ENCODE assay signal across 30 cellular contexts in genomic region chr16:35733278-35733965, GRCh38.
"Had no signal": no experiment of that assay in that cellular context is flagged by ENCODE, and none has a peak within 500 bp of the region (broad histone marks: within the 10 kb centered on the region; RNA-seq: fewer than 3 reads in every experiment).

No MANE protein-coding gene starts in this region.

- H3K36me3 ChIP-seq: breast epithelium, SJSA1 had no signal

- H3K27me3 Mint-ChIP-seq: activated CD4-positive, alpha-beta T cell treated with anti-CD3 and anti-CD28 coated beads, Interleukin-2, amount 10 ng/mL, durations not matched to agents 7 days and 5 days; activated naive CD4-positive, alpha-beta T cell treated with anti-CD3 and anti-CD28 coated beads, Interleukin-2, amount 50 U/mL, for 24 hours; activated naive CD8-positive, alpha-beta T cell treated with anti-CD3 and anti-CD28 coated beads, Interleukin-2, amount 10 ng/mL, durations not matched to agents 7 days and 5 days; activated T-helper 17 cell treated with anti-CD3 and anti-CD28 coated beads, Interleukin-2, amount 50 U/mL, for 72 hours had no signal

- H3K9ac ChIP-seq: KMS-11, SK-N-SH had no signal

- H3K27me3 ChIP-seq: body of pancreas, breast epithelium, SJSA1 had no signal

- H3K27ac Mint-ChIP-seq: activated CD4-positive, alpha-beta T cell treated with anti-CD3 and anti-CD28 coated beads, Interleukin-2, amount 10 ng/mL, durations not matched to agents 7 days and 5 days; activated naive CD4-positive, alpha-beta T cell treated with anti-CD3 and anti-CD28 coated beads, Interleukin-2, amount 50 U/mL, for 24 hours; activated naive CD8-positive, alpha-beta T cell treated with anti-CD3 and anti-CD28 coated beads, Interleukin-2, amount 10 ng/mL, durations not matched to agents 7 days and 5 days; activated T-cell treated with anti-CD3 and anti-CD28 coated beads, Interleukin-2, amount 50 U/mL, for 72 hours; activated T-helper 17 cell treated with anti-CD3 and anti-CD28 coated beads, Interleukin-2, amount 50 U/mL, for 72 hours; T-helper 1 cell treated with Interleukin-12 subunit alpha and Interleukin-12 subunit beta and Interleukin-4 antibody, amounts not matched to agents 30 μg/mL and 1 μg/mL, for 36 hours; T-helper 2 cell treated with Interferon-gamma antibody and Interleukin-4, amounts not matched to agents 5 μg/mL and 100 μg/mL, for 36 hours had no signal

- H3K4me2 ChIP-seq: KMS-11, SK-N-SH had no signal

- DNase-seq: activated CD4-positive, alpha-beta T cell treated with anti-CD3 and anti-CD28 coated beads, Interleukin-2, amount 10 ng/mL, durations not matched to agents 7 days and 5 days; activated CD4-positive, alpha-beta T cell treated with anti-CD3 and anti-CD28 coated beads, Interleukin-2, amount 50 U/mL, for 48 hours; activated gamma-delta T cell; activated naive CD4-positive, alpha-beta T cell treated with Interleukin-2 at 50 U/mL for 16 hours; activated naive CD8-positive, alpha-beta T cell treated with anti-CD3 and anti-CD28 coated beads, Interleukin-2, amount 10 ng/mL, durations not matched to agents 7 days and 5 days; activated T-cell treated with anti-CD3 and anti-CD28 coated beads, Interleukin-2, amount 50 U/mL, for 1 hour; activated T-cell treated with anti-CD3 and anti-CD28 coated beads, Interleukin-2, amount 50 U/mL, for 72 hours; body of pancreas; NCI-H1092 treated with DMSO at 0.1 percent for 48 hours; NCI-H1417; NCI-H146; NCI-H187; NCI-H2029 treated with DMSO at 0.1 percent for 48 hours; NCI-H2107; NCI-H2171 treated with DMSO at 0.1 percent for 48 hours; NCI-H2227 treated with DMSO at 0.1 percent for 48 hours; NCI-H446; NCI-H510A treated with DMSO at 0.1 percent for 48 hours; SHP77 treated with DMSO at 0.1 percent for 48 hours; SK-N-SH had no signal

- H3K27ac ChIP-seq: body of pancreas, breast epithelium, KMS-11, SJSA1 had no signal

- H3K36me3 Mint-ChIP-seq: activated naive CD4-positive, alpha-beta T cell treated with anti-CD3 and anti-CD28 coated beads, Interleukin-2, amount 50 U/mL, for 24 hours; activated naive CD8-positive, alpha-beta T cell treated with anti-CD3 and anti-CD28 coated beads, Interleukin-2, amount 10 ng/mL, durations not matched to agents 7 days and 5 days had no signal

- H3K4me3 Mint-ChIP-seq: activated CD4-positive, alpha-beta T cell treated with anti-CD3 and anti-CD28 coated beads, Interleukin-2, amount 10 ng/mL, durations not matched to agents 7 days and 5 days; activated naive CD4-positive, alpha-beta T cell treated with anti-CD3 and anti-CD28 coated beads, Interleukin-2, amount 50 U/mL, for 24 hours; activated naive CD8-positive, alpha-beta T cell treated with anti-CD3 and anti-CD28 coated beads, Interleukin-2, amount 10 ng/mL, durations not matched to agents 7 days and 5 days; activated T-cell treated with anti-CD3 and anti-CD28 coated beads, Interleukin-2, amount 50 U/mL, for 72 hours; activated T-helper 17 cell treated with anti-CD3 and anti-CD28 coated beads, Interleukin-2, amount 50 U/mL, for 72 hours; T-helper 1 cell treated with Interleukin-12 subunit alpha and Interleukin-12 subunit beta and Interleukin-4 antibody, amounts not matched to agents 30 μg/mL and 1 μg/mL, for 36 hours; T-helper 2 cell treated with Interferon-gamma antibody and Interleukin-4, amounts not matched to agents 5 μg/mL and 100 μg/mL, for 36 hours had no signal

- H3K4me3 ChIP-seq: body of pancreas, breast epithelium, SJSA1 had no signal

- H3K4me1 Mint-ChIP-seq: activated CD4-positive, alpha-beta T cell treated with anti-CD3 and anti-CD28 coated beads, Interleukin-2, amount 10 ng/mL, durations not matched to agents 7 days and 5 days; activated naive CD4-positive, alpha-beta T cell treated with anti-CD3 and anti-CD28 coated beads, Interleukin-2, amount 50 U/mL, for 24 hours; activated naive CD8-positive, alpha-beta T cell treated with anti-CD3 and anti-CD28 coated beads, Interleukin-2, amount 10 ng/mL, durations not matched to agents 7 days and 5 days; activated T-helper 17 cell treated with anti-CD3 and anti-CD28 coated beads, Interleukin-2, amount 50 U/mL, for 72 hours had no signal

- H3K9me3 ChIP-seq: body of pancreas, SJSA1, SK-N-SH had no signal

- FAIRE-seq: astrocyte, TTC549 had no signal

- ATAC-seq: activated T-cell treated with anti-CD3 and anti-CD28 coated beads, Interleukin-2, amount 50 U/mL, for 72 hours; activated T-helper 17 cell treated with anti-CD3 and anti-CD28 coated beads, Interleukin-2, amount 50 U/mL, for 72 hours; body of pancreas; Panc1 had no signal

- H3K4me1 ChIP-seq: body of pancreas, breast epithelium, SJSA1 had no signal
